ENCODE assay signal across 18 cellular contexts in genomic region chr20:8981482-8981881, GRCh38.
DNase-seq lines count a peak whose midpoint lies in the region; ATAC-seq, FAIRE-seq and TF ChIP-seq lines count a peak whose summit lies in the region.
"Had no signal": no experiment of that assay in that cellular context is flagged by ENCODE, and none has a peak within 500 bp of the region (broad histone marks: within the 10 kb centered on the region; RNA-seq: fewer than 3 reads in every experiment).

No MANE protein-coding gene starts in this region.

- no peaks in the 10 kb centered on the region for H3K79me2 ChIP-seq in H1 (ENCODE audit: control insufficient read depth in 1 of 2, insufficient read depth in 2 of 2, low read length in 2 of 2)
- no peaks in the 10 kb centered on the region for H3K79me2 ChIP-seq in mammary epithelial cell (ENCODE audit: insufficient read depth, low read length)

- no peak overlapping the region for H4K91ac ChIP-seq in H1 (replicated peaks; ENCODE audit: insufficient read length, low read length)

- CTCF ChIA-PET in H1 (lab: Charles Lee; ENCODE audit: partially characterized antibody): interaction anchor here (0.8 kb wide), 2 partner anchors 264 to 1445 kb away, joined by 3 read pairs; no protein-coding TSS in a partner anchor
- CTCF ChIA-PET in mammary epithelial cell (lab: Charles Lee; ENCODE audit: low non-redundant PET): no interaction called here

- no peak for TF ChIP-seq CTCF in LNCaP clone FGC (IDR thresholded peaks at IDR 0.05; ENCODE audit: control insufficient read depth, extremely low read depth, insufficient read depth)
- TF ChIP-seq CTCF in H1 (IDR thresholded peaks at IDR 0.05; ENCODE audit: control extremely low read depth in 1 of 3, insufficient read depth in 1 of 3, low read depth in 1 of 3, low read length in 3 of 3): no peak
- no peak for TF ChIP-seq CTCF in prostate gland (IDR thresholded peaks at IDR 0.05)
- no peak for TF ChIP-seq CTCF in mammary epithelial cell (conservative IDR thresholded peaks at IDR 0.05 in 1 of 2, IDR thresholded peaks at IDR 0.05 in 1 of 2; ENCODE audit: extremely low read depth in 1 of 2, insufficient read depth in 1 of 2, low read depth in 1 of 2, low read length in 2 of 2)

- peak overlapping the region; percentile 43 for H2BK120ac ChIP-seq in H1 (replicated peaks; ENCODE audit: low read depth, low read length)

- H3K4me3 ChIP-seq in LNCaP clone FGC (ENCODE audit: low read depth, low read length) (no peak overlapping the region), H1 (ENCODE audit: extremely low read depth in 1 of 4, insufficient read depth in 2 of 4, low read depth in 3 of 4, low read length in 4 of 4) (no peak overlapping the region), prostate gland (no peak overlapping the region), mammary epithelial cell (replicated peaks in 1 of 3; ENCODE audit: insufficient read depth in 1 of 3, low read depth in 2 of 3, low read length in 3 of 3) (no peak overlapping the region)
- H3K4me3 ChIP-seq: K562 had no signal

- H3K9me3 ChIP-seq in H1 (ENCODE audit: insufficient read depth in 2 of 2, low read depth in 1 of 2, low read length in 1 of 2): no peaks in the 10 kb centered on the region
- H3K9me3 ChIP-seq in prostate gland: no peaks in the 10 kb centered on the region
- H3K9me3 ChIP-seq in mammary epithelial cell (replicated peaks; ENCODE audit: insufficient read depth, low read length): no peaks in the 10 kb centered on the region

- no peak for TF ChIP-seq EP300 in H1 (IDR thresholded peaks at IDR 0.05; ENCODE audit: borderline replicate concordance in 1 of 2, low read depth in 2 of 2, low read length in 2 of 2)

- H3K36me3 ChIP-seq in H1 (ENCODE audit: control insufficient read depth in 2 of 4, insufficient read depth in 4 of 4, low read length in 3 of 4) (no peaks in the 10 kb centered on the region), prostate gland (no peaks in the 10 kb centered on the region), mammary epithelial cell (ENCODE audit: insufficient read depth, low read length) (no peaks in the 10 kb centered on the region)

- H2BK12ac ChIP-seq in H1 (ENCODE audit: low read depth, low read length): no peak overlapping the region

- intact Hi-C loops in prostate gland (cut with DNase I): no loop called here
- intact Hi-C loops in mammary epithelial cell (cut with micrococcal nuclease): no loop called here

- H3K56ac ChIP-seq in H1 (replicated peaks; ENCODE audit: insufficient read length, low read depth, low read length): no peak overlapping the region

- DNase-seq in LNCaP clone FGC (ENCODE audit: low read depth): peak; percentile 90
- DNase-seq in H1 (ENCODE audit: low read depth in 1 of 2, low spot score in 2 of 2): no peak
- peak; percentile 0 for DNase-seq in fibroblast of the conjunctiva (ENCODE audit: low read depth)
- DNase-seq in prostate gland (ENCODE audit: low spot score): peak; percentile 60
- DNase-seq in mammary epithelial cell: no peak
- DNase-seq: ACHN; AML-193; CD4-positive, alpha-beta T cell; DMS153; DMS79; GDM1; GOT3; H9 had no signal

- H3K27me3 ChIP-seq in H1 (replicated peaks in 1 of 4; ENCODE audit: control insufficient read depth in 3 of 4, extremely low read depth in 1 of 4, insufficient read depth in 3 of 4, low read length in 3 of 4) (no peaks in the 10 kb centered on the region), prostate gland (replicated peaks; ENCODE audit: insufficient read depth) (no peaks in the 10 kb centered on the region), mammary epithelial cell (ENCODE audit: insufficient read depth, low read length) (no peaks in the 10 kb centered on the region)

- no peak overlapping the region for H3K4ac ChIP-seq in H1 (replicated peaks; ENCODE audit: insufficient read length, low read depth, low read length)

- TF ChIP-seq RAD21 in H1 (IDR thresholded peaks at IDR 0.05 in 1 of 2, conservative IDR thresholded peaks at IDR 0.05 in 1 of 2; ENCODE audit: low read depth in 2 of 2, low read length in 2 of 2): no peak

- no peak overlapping the region for H3K23ac ChIP-seq in H1 (ENCODE audit: insufficient read length)

- H3K79me1 ChIP-seq in H1 (ENCODE audit: low read depth, low read length): no peaks in the 10 kb centered on the region

- H3K4me2 ChIP-seq in H1 (ENCODE audit: insufficient read depth in 1 of 2, low read depth in 2 of 2, low read length in 2 of 2): no peak overlapping the region
- no peak overlapping the region for H3K4me2 ChIP-seq in mammary epithelial cell (ENCODE audit: insufficient read depth, low read depth, low read length)

- H3K9ac ChIP-seq in H1 (replicated peaks in 1 of 4; ENCODE audit: extremely low read depth in 1 of 4, low read depth in 3 of 4, low read length in 3 of 4) (no peak overlapping the region), mammary epithelial cell (ENCODE audit: insufficient read depth, low read length) (no peak overlapping the region)

- TF ChIP-seq POLR2A in H1 (IDR thresholded peaks at IDR 0.05; ENCODE audit: control extremely low read depth in 1 of 2, low read depth in 2 of 2, low read length in 2 of 2) (no peak), prostate gland (IDR thresholded peaks at IDR 0.05) (no peak)

- H3K27ac ChIP-seq in H1 (ENCODE audit: low read depth, low read length) (no peak overlapping the region), prostate gland (no peak overlapping the region), mammary epithelial cell (ENCODE audit: insufficient read depth, low read depth, low read length) (no peak overlapping the region)
- H3K27ac ChIP-seq: C4-2B had no signal

- dilution Hi-C loops in mammary epithelial cell (cut with HindIII; ENCODE audit: low sequenced_read_pairs): no loop called here

- POLR2A ChIA-PET in H1 (lab: Charles Lee; ENCODE audit: partially characterized antibody): no interaction called here

- H4K8ac ChIP-seq in H1 (ENCODE audit: extremely low read depth, insufficient read depth, low read length): no peak overlapping the region

- H3K14ac ChIP-seq in H1 (ENCODE audit: insufficient read length): no peak overlapping the region

- H3K4me1 ChIP-seq in H1 (replicated peaks in 1 of 4; ENCODE audit: control insufficient read depth in 3 of 4, insufficient read depth in 4 of 4, low read length in 3 of 4) (no peaks in the 10 kb centered on the region), prostate gland (replicated peaks) (no peaks in the 10 kb centered on the region), mammary epithelial cell (ENCODE audit: insufficient read depth, low read length) (no peaks in the 10 kb centered on the region)

- H2AFZ ChIP-seq in H1 (ENCODE audit: low read length): no peak overlapping the region
- H2AFZ ChIP-seq in mammary epithelial cell (ENCODE audit: low read depth, low read length): no peak overlapping the region

- H4K20me1 ChIP-seq in H1 (replicated peaks in 1 of 2; ENCODE audit: control insufficient read depth in 1 of 2, insufficient read depth in 2 of 2, low read length in 2 of 2): peaks cover 0 to 2% of the 10 kb centered on the region in 2 experiments
- H4K20me1 ChIP-seq in mammary epithelial cell (ENCODE audit: insufficient read depth, low read length): no peaks in the 10 kb centered on the region

- ATAC-seq in HG03108 (IDR thresholded peaks at IDR 0.05; ENCODE audit: unreplicated experiment): no peak
- no peak for ATAC-seq in GM18498 (IDR thresholded peaks at IDR 0.05; ENCODE audit: unreplicated experiment)
- ATAC-seq: K562 had no signal

- no peak overlapping the region for H2AK5ac ChIP-seq in H1 (ENCODE audit: low read depth, low read length)

- WGBS in H1 (ENCODE audit: extremely low coverage in 1 of 2, insufficient coverage in 1 of 2, insufficient read length in 1 of 2, insufficient replicate concordance in 2 of 2, low coverage in 1 of 2, low lambda C conversion rate in 2 of 2, missing lambda C conversion rate in 1 of 2), 2 experiments: 96% methylated on average over 5 of the region's 5 CpGs; no CpG with 5 or more reads in 1 of the 2 experiments
- 39% methylated on average over 5 of the region's 5 CpGs for WGBS in prostate gland
- WGBS in mammary epithelial cell (ENCODE audit: low coverage, missing lambda C conversion rate): 35% methylated on average over 5 of the region's 5 CpGs

- no peak overlapping the region for H4K5ac ChIP-seq in H1 (ENCODE audit: insufficient read length, low read depth, low read length)

- in situ Hi-C loops in mammary epithelial cell (cut with MboI; ENCODE audit: low sequenced_read_pairs in 2 of 2): no loop called here

- no TSS peak for BruUV-seq in mammary epithelial cell (replicated peaks; lab: Mats Ljungman, UMichigan)

- no peak overlapping the region for H2BK20ac ChIP-seq in H1 (ENCODE audit: low read length)

- H2BK15ac ChIP-seq in H1 (ENCODE audit: low read length): no peak overlapping the region

- no peaks in the 10 kb centered on the region for H3K23me2 ChIP-seq in H1 (ENCODE audit: low read depth, low read length)

- H2BK5ac ChIP-seq in H1 (ENCODE audit: low read depth, low read length): no peak overlapping the region

- no peak for FAIRE-seq in H1 (lab: Jason Lieb, UNC)
- FAIRE-seq: A204.1, K562 had no signal

- H3K18ac ChIP-seq in H1 (ENCODE audit: extremely low read depth, low read length): no peak overlapping the region

TF ChIP-seq in H1, 55 proteins besides CTCF, POLR2A, EP300 and RAD21:
- TF ChIP-seq TEAD4 (IDR thresholded peaks at IDR 0.05; ENCODE audit: low read depth, low read length) (no peak), SIN3A (conservative IDR thresholded peaks at IDR 0.05 in 1 of 2, IDR thresholded peaks at IDR 0.05 in 1 of 2; ENCODE audit: low read depth in 1 of 2, low read length in 2 of 2) (no peak), USF2 (IDR thresholded peaks at IDR 0.05; ENCODE audit: low read length) (no peak), FOSL1 (IDR thresholded peaks at IDR 0.05; ENCODE audit: insufficient read depth, low read depth, low read length) (no peak)

Comparison
In these comparisons a context has a peak if more than half of its experiments do, and no peak if none do; other contexts are left out.
1. DNase-seq: peak in LNCaP clone FGC (single experiment), fibroblast of the conjunctiva (single experiment) and prostate gland (single experiment); none in H1 (0 of 2) and mammary epithelial cell (single experiment).